Comparison of ENCODE assay signal across 21 cellular contexts in the genomic region with DNA sequence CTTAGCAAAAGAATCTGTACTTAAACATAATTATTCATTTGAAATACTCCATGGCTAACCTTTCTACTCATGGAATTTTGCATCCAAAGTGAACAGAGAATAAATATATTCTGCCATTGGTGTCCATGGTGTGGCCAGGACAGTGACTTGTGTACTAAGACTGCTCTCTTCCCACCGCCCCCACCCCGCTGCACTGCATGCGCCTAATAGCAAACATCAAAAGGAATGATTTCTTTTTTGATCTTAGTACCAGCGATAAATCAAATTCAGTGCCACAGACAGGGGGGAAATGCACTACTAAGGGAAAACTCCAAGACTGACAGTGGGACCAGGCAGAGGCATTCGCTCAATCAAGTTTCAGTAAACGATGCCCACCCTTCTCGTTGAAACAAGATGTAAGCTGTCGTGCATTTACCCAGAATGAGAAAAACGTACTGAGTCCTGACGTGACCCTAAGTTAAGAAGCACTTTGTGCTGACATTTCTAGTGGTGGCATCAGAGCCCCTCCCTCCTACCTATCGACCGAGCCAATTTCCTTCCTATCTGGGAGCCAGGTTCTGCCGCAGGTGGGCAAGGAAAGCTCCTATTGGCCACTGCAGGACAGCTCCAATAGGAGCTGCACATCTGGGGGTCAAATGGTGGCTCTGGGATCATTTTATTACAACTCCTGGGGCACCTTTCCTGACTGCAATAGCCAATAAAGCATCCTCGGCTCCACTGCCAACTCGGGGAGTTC. TPM values are rescaled to one million over a fixed set of nuclear protein-coding genes. Genes with fewer than 3 reads are reported as not detected.
A peak's percentile ranks its signal among the peaks of the same experiment; 100 is the strongest.
DNase-seq lines count a peak whose midpoint lies in the region; FAIRE-seq and TF ChIP-seq lines count a peak whose summit lies in the region.
"Had no signal": no experiment of that assay in that cellular context is flagged by ENCODE, and none has a peak within 500 bp of the region (broad histone marks: within the 10 kb centered on the region; RNA-seq: fewer than 3 reads in every experiment).

No MANE protein-coding gene starts in this region.

- peaks cover 0 to 7% (median 1%) of the 10 kb centered on the region in 4 experiments; a peak in 4 of 7 replicates for H3K4me1 ChIP-seq in H1 (replicated peaks in 1 of 4; ENCODE audit: control insufficient read depth in 3 of 4, insufficient read depth in 4 of 4, low read length in 3 of 4)
- peaks cover 31% of the 10 kb centered on the region for H3K4me1 ChIP-seq in neural progenitor cell

- TF ChIP-seq POLR2A in H1 (IDR thresholded peaks at IDR 0.05; ENCODE audit: control extremely low read depth in 1 of 2, low read depth in 2 of 2, low read length in 2 of 2) = no peak

- H3K36me3 Mint-ChIP-seq in neural progenitor cell = no peaks in the 10 kb centered on the region

- no peak overlapping the region for H2BK20ac ChIP-seq in H1 (ENCODE audit: low read length)

- no peak overlapping the region for H3K4me2 ChIP-seq in H1 (ENCODE audit: insufficient read depth in 1 of 2, low read depth in 2 of 2, low read length in 2 of 2)
- H3K4me2 ChIP-seq in neural progenitor cell = peak overlapping the region; percentile 59
- H3K4me2 ChIP-seq: PC-9 had no signal

- no peak overlapping the region for H3K9ac ChIP-seq in H1 (replicated peaks in 1 of 4; ENCODE audit: extremely low read depth in 1 of 4, low read depth in 3 of 4, low read length in 3 of 4)
- no peak overlapping the region for H3K9ac ChIP-seq in neural progenitor cell

- no peaks in the 10 kb centered on the region for H3K79me2 ChIP-seq in H1 (ENCODE audit: control insufficient read depth in 1 of 2, insufficient read depth in 2 of 2, low read length in 2 of 2)
- H3K79me2 ChIP-seq in neural progenitor cell (ENCODE audit: low read depth) = no peaks in the 10 kb centered on the region

- H2BK5ac ChIP-seq in H1 (ENCODE audit: low read depth, low read length) = no peak overlapping the region

- H3K4me3 ChIP-seq in H1 (ENCODE audit: extremely low read depth in 1 of 4, insufficient read depth in 2 of 4, low read depth in 3 of 4, low read length in 4 of 4) = no peak overlapping the region
- H3K4me3 ChIP-seq in neural progenitor cell = no peak overlapping the region
- H3K4me3 ChIP-seq: PC-9 had no signal

- POLR2A ChIA-PET in H1 (lab: Charles Lee; ENCODE audit: partially characterized antibody) = no interaction called here

- H3K27me3 Mint-ChIP-seq in neural progenitor cell (ENCODE audit: insufficient read depth, low read depth) = peaks cover 3% of the 10 kb centered on the region

- H4K91ac ChIP-seq in H1 (replicated peaks; ENCODE audit: insufficient read length, low read length) = no peak overlapping the region

- H4K20me1 ChIP-seq in H1 (replicated peaks in 1 of 2; ENCODE audit: control insufficient read depth in 1 of 2, insufficient read depth in 2 of 2, low read length in 2 of 2) (no peaks in the 10 kb centered on the region), neural progenitor cell (ENCODE audit: low read depth) (no peaks in the 10 kb centered on the region)

- H3K4me1 Mint-ChIP-seq in neural progenitor cell = peaks cover 29% of the 10 kb centered on the region

- no peak overlapping the region for H3K18ac ChIP-seq in H1 (ENCODE audit: extremely low read depth, low read length)

- no peak for TF ChIP-seq EP300 in H1 (IDR thresholded peaks at IDR 0.05; ENCODE audit: borderline replicate concordance in 1 of 2, low read depth in 2 of 2, low read length in 2 of 2)

- no peaks in the 10 kb centered on the region for H3K23me2 ChIP-seq in H1 (ENCODE audit: low read depth, low read length)

- no peak for TF ChIP-seq RAD21 in H1 (IDR thresholded peaks at IDR 0.05 in 1 of 2, conservative IDR thresholded peaks at IDR 0.05 in 1 of 2; ENCODE audit: low read depth in 2 of 2, low read length in 2 of 2)

- no peak overlapping the region for H3K23ac ChIP-seq in H1 (ENCODE audit: insufficient read length)

- TF ChIP-seq CTCF in H1 (IDR thresholded peaks at IDR 0.05; ENCODE audit: control extremely low read depth in 1 of 3, insufficient read depth in 1 of 3, low read depth in 1 of 3, low read length in 3 of 3) = no peak
- no peak for TF ChIP-seq CTCF in neural progenitor cell (IDR thresholded peaks at IDR 0.05)

- H3K4me3 Mint-ChIP-seq in neural progenitor cell = no peak overlapping the region
- H3K4me3 Mint-ChIP-seq: H9 had no signal

- H3K36me3 ChIP-seq in H1 (ENCODE audit: control insufficient read depth in 2 of 4, insufficient read depth in 4 of 4, low read length in 3 of 4) (no peaks in the 10 kb centered on the region), neural progenitor cell (no peaks in the 10 kb centered on the region)

- H3K56ac ChIP-seq in H1 (replicated peaks; ENCODE audit: insufficient read length, low read depth, low read length) = no peak overlapping the region

- H4K8ac ChIP-seq in H1 (ENCODE audit: extremely low read depth, insufficient read depth, low read length) = no peak overlapping the region

- no peaks in the 10 kb centered on the region for H3K9me3 ChIP-seq in H1 (ENCODE audit: insufficient read depth in 2 of 2, low read depth in 1 of 2, low read length in 1 of 2)
- no peaks in the 10 kb centered on the region for H3K9me3 ChIP-seq in neural progenitor cell (ENCODE audit: low read depth)

- H2AFZ ChIP-seq in H1 (ENCODE audit: low read length) (0 out of 2 replicates have a peak overlapping the region, but pooled peaks have one; percentile 11), neural progenitor cell (replicated peaks) (no peak overlapping the region)
- H2AFZ ChIP-seq: PC-9 had no signal

- no peak for FAIRE-seq in H1 (lab: Jason Lieb, UNC)

- H3K9me3 Mint-ChIP-seq in neural progenitor cell = no peaks in the 10 kb centered on the region
- H3K9me3 Mint-ChIP-seq: H9 had no signal

- H3K79me1 ChIP-seq in H1 (ENCODE audit: low read depth, low read length) = no peaks in the 10 kb centered on the region

- H2BK120ac ChIP-seq in H1 (replicated peaks; ENCODE audit: low read depth, low read length) = no peak overlapping the region

- H3K27ac ChIP-seq in H1 (ENCODE audit: low read depth, low read length) = no peak overlapping the region
- H3K27ac ChIP-seq in neural progenitor cell = no peak overlapping the region
- H3K27ac ChIP-seq: C4-2B, PC-9 had no signal

- CTCF ChIA-PET in H1 (lab: Charles Lee; ENCODE audit: partially characterized antibody) = interaction anchor here (0.6 to 2.8 kb wide), 5 partner anchors 10 to 400 kb away, joined by 3 to 6 read pairs (median 3); no protein-coding TSS in a partner anchor

- H2BK12ac ChIP-seq in H1 (ENCODE audit: low read depth, low read length) = no peak overlapping the region

- H3K27ac Mint-ChIP-seq in neural progenitor cell = peak overlapping the region; percentile 54

- no peak overlapping the region for H3K14ac ChIP-seq in H1 (ENCODE audit: insufficient read length)

- H3K4ac ChIP-seq in H1 (replicated peaks; ENCODE audit: insufficient read length, low read depth, low read length) = no peak overlapping the region

- H2BK15ac ChIP-seq in H1 (ENCODE audit: low read length) = no peak overlapping the region

- H2AK5ac ChIP-seq in H1 (ENCODE audit: low read depth, low read length) = no peak overlapping the region

- no peaks in the 10 kb centered on the region for H3K27me3 ChIP-seq in H1 (replicated peaks in 1 of 4; ENCODE audit: control insufficient read depth in 3 of 4, extremely low read depth in 1 of 4, insufficient read depth in 3 of 4, low read length in 3 of 4)
- no peaks in the 10 kb centered on the region for H3K27me3 ChIP-seq in neural progenitor cell

- peaks cover 11% of the 10 kb centered on the region for H3F3A ChIP-seq in neural progenitor cell (ENCODE audit: low read depth)

- no peak overlapping the region for H4K5ac ChIP-seq in H1 (ENCODE audit: insufficient read length, low read depth, low read length)

- DNase-seq in ELF-1 (ENCODE audit: low read depth, low spot score) (peak; percentile 5), NCI-H2227 (lab: John Stamatoyannopoulos, UW; ENCODE audit: unreplicated experiment) (peak; percentile 12), H1 (ENCODE audit: low read depth in 1 of 2, low spot score in 2 of 2) (no peak), neural progenitor cell (ENCODE audit: low spot score) (no peak), DMS 273 (lab: John Stamatoyannopoulos, UW; ENCODE audit: unreplicated experiment) (no peak), NCI-H510A (lab: John Stamatoyannopoulos, UW) (no peak)
- no peak for DNase-seq in activated naive CD4-positive, alpha-beta T cell (lab: John Stamatoyannopoulos, UW)
- DNase-seq: DMS79 treated with DMSO at 0.1 percent for 48 hours, H9, KG1, MV-4-11, NCI-H187 treated with DMSO at 0.1 percent for 48 hours, NCI-H2171, NCI-H446 treated with DMSO at 0.1 percent for 48 hours, NCI-H774, PC-9, SW 1271 had no signal

- WGBS in H1 (ENCODE audit: extremely low coverage in 1 of 2, insufficient coverage in 1 of 2, insufficient read length in 1 of 2, insufficient replicate concordance in 2 of 2, low coverage in 1 of 2, low lambda C conversion rate in 2 of 2, missing lambda C conversion rate in 1 of 2), 2 experiments = 92% methylated on average over 15 of the region's 15 CpGs; no CpG with 5 or more reads in 1 of the 2 experiments

TF ChIP-seq in H1, 55 proteins besides CTCF, POLR2A, EP300 and RAD21 (continues in another document):
- TF ChIP-seq SIN3A (conservative IDR thresholded peaks at IDR 0.05 in 1 of 2, IDR thresholded peaks at IDR 0.05 in 1 of 2; ENCODE audit: low read depth in 1 of 2, low read length in 2 of 2) (no peak), GTF2F1 (IDR thresholded peaks at IDR 0.05; ENCODE audit: borderline replicate concordance, low read depth, low read length) (no peak), KDM4A (IDR thresholded peaks at IDR 0.05; ENCODE audit: low read depth, low read length, severe bottlenecking) (no peak), NANOG (IDR thresholded peaks at IDR 0.05; ENCODE audit: insufficient read depth, low read depth, low read length, poor library complexity, severe bottlenecking) (no peak), RBBP5 (IDR thresholded peaks at IDR 0.05; ENCODE audit: borderline replicate concordance, low read depth, low read length) (no peak), CREB1 (IDR thresholded peaks at IDR 0.05) (no peak)

RNA-seq across cellular contexts. Expression of gene ESRRG, which starts 12.5 kb away (rescaled TPM):
- 1.4 and 1.7 TPM in 2 replicates for total RNA-seq in H1 (2021; fragmentation: NEBNext Ultra II Directional; extraction: Animal tissue kit (Norgen Biotek cat#: 25700))
- polyA plus RNA-seq in H1 (2011; rRNA removed) = 0.59 and 0.69 TPM in 2 replicates
- 0.62 TPM for polyA plus RNA-seq in H1 (2011; cell fraction: cytosol; rRNA removed)
- polyA plus RNA-seq in H1 (2011; cell fraction: nucleus; rRNA removed) = 1.3 TPM
- 0.96 to 1.3 TPM (median 1.1 TPM) in 4 replicates for polyA plus RNA-seq in H1 (2012, experiment 1 of 2)
- 0.04 TPM for polyA plus RNA-seq in H1 (2012, experiment 2 of 2)
- polyA plus RNA-seq in H1 (2013, experiment 1 of 2) = 1.1 TPM
- 0.96 TPM for polyA plus RNA-seq in H1 (2013, experiment 2 of 2)
- 8.7 and 9.2 TPM in 2 replicates for polyA minus RNA-seq in H1 (2011; rRNA and poly(A)+ RNA removed)
- polyA minus RNA-seq in H1 (2011; cell fraction: cytosol; rRNA and poly(A)+ RNA removed) = 0.95 TPM
- 22.3 TPM for polyA minus RNA-seq in H1 (2011; cell fraction: nucleus; rRNA and poly(A)+ RNA removed)
- total RNA-seq in neural progenitor cell (ENCODE audit: low replicate concordance) = 2.1 and 3.0 TPM in 2 replicates
- total RNA-seq: A673, G401, HT-29, PC-9 had no signal

Comparison
In these comparisons a context has a peak if more than half of its experiments do, and no peak if none do; other contexts are left out.
1. DNase-seq: peak in ELF-1 (single experiment) and NCI-H2227 (single experiment); none in H1 (0 of 2), neural progenitor cell (single experiment), DMS 273 (single experiment), NCI-H510A (single experiment) and activated naive CD4-positive, alpha-beta T cell (0 of 4).